26 cellular contexts compared by ENCODE assay signal in the genomic region with DNA sequence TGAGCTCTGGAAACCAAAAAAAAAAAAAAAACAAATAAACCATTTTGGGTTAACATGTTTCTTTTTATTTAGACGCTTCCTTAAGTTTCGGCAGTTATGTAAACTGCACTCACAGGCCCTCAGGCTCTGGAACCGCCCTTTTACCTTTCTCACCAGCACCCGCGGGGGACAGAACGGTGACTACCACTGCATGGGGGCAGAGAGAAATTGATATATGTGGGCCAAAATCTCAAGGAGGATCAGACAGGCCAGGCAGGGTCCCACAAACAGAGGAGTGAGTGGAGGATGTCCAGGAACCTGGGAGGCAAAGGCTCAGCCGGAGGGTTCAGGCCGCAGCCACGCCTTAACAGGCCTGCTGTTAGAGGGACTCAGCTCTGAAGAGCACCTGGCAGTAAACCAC. TPM values are rescaled to one million over a fixed set of nuclear protein-coding genes. Genes with fewer than 3 reads are reported as not detected.
"Had no signal": no experiment of that assay in that cellular context is flagged by ENCODE, and none has a peak within 500 bp of the region (broad histone marks: within the 10 kb centered on the region; RNA-seq: fewer than 3 reads in every experiment).

No MANE protein-coding gene starts in this region.

- H3K4me3 ChIP-seq: SJCRH30 had no signal

- H3K9me3 ChIP-seq: SJCRH30 had no signal

- H3K36me3 ChIP-seq: SJCRH30 had no signal

- H3K27me3 ChIP-seq: SJCRH30 had no signal

- H3K27ac ChIP-seq: KMS-11, RWPE1, SJCRH30 had no signal

- DNase-seq: IMR-90, Kasumi-1, MV-4-11, NCI-H1048, NCI-H1105, NCI-H1417, NCI-H1436 treated with DMSO at 0.1 percent for 48 hours, NCI-H1694, NCI-H187 treated with DMSO at 0.1 percent for 48 hours, NCI-H2029 treated with DMSO at 0.1 percent for 48 hours, NCI-H2107, NCI-H2171 treated with DMSO at 0.1 percent for 48 hours, NCI-H345, NCI-H446 treated with DMSO at 0.1 percent for 48 hours, NCI-H510A treated with DMSO at 0.1 percent for 48 hours, NCI-H526, NCI-H774, PC-3, SHP77 treated with DMSO at 0.1 percent for 48 hours, SJCRH30 had no signal

- H3K4me1 ChIP-seq: SJCRH30 had no signal

- ATAC-seq: HepG2, Panc1, PC-3 had no signal

- H3K9ac ChIP-seq: KMS-11 had no signal

- H3K4me2 ChIP-seq: KMS-11 had no signal

RNA-seq across cellular contexts. Expression of gene IRX2, which starts 54.4 kb away (rescaled TPM):
- total RNA-seq: HepG2; M059J; T-helper 1 cell treated with Interleukin-12 subunit alpha and Interleukin-12 subunit beta and Interleukin-4 antibody, amounts not matched to agents 30 ng/mL and 1 ng/mL, for 36 hours had no signal
- polyA plus RNA-seq: HepG2 had no signal
